1 cellular context compared by ENCODE assay signal in the genomic region with DNA sequence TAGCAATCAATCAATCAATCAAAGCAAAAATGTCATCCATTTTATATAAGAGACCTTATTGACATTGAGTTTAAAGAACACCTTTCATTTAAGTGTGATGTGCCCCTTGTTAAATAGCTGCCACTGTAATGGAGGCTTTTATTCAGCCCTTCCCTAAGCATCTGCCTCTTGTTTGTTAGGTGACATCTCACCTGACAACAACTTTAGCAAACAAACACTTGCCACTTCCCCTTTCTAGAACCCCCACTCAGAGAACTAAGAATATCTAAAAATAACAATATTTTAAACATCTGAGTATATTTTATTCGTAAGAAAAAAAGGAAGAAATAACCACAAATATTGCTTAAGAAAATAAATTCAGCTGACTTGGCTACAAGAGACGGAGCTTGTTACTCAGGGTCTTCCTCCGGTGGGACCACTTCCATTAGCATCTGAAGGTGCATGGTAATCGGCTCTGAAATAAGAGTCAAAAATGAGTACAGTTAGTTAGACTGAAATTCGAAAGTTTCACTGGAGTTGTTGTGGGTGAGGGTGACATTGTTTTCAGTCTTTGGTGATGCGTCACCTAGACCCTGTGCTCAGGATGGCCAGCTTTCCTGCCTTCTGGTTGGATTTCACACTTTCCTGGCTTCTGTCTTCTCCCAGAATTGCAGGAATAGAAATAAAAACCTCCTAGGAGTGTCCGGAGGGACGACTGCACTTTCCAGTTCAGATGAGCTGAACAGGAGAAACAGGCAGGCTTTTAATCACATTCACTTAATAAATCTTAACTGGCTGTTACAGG.
TF ChIP-seq lines count a peak whose summit lies in the region.

No MANE protein-coding gene starts in this region.

TF ChIP-seq in HEK293T, 16 proteins besides CTCF, POLR2A, EP300 and RAD21:
- TF ChIP-seq HDGF (IDR thresholded peaks at IDR 0.05; ENCODE audit: borderline replicate concordance) (no peak), FOXM1 (IDR thresholded peaks at IDR 0.05; ENCODE audit: borderline replicate concordance) (no peak), ARNT (IDR thresholded peaks at IDR 0.05) (no peak), NFRKB (IDR thresholded peaks at IDR 0.05) (no peak), TARDBP (IDR thresholded peaks at IDR 0.05) (no peak), ZNF384 (IDR thresholded peaks at IDR 0.05) (no peak), SUZ12 (IDR thresholded peaks at IDR 0.05) (no peak)
- TF ChIP-seq, protein P1, sequence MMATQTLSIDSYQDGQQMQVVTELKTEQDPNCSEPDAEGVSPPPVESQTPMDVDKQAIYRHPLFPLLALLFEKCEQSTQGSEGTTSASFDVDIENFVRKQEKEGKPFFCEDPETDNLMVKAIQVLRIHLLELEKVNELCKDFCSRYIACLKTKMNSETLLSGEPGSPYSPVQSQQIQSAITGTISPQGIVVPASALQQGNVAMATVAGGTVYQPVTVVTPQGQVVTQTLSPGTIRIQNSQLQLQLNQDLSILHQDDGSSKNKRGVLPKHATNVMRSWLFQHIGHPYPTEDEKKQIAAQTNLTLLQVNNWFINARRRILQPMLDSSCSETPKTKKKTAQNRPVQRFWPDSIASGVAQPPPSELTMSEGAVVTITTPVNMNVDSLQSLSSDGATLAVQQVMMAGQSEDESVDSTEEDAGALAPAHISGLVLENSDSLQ (IDR thresholded peaks at IDR 0.05) = peak; percentile 24; the same call in 1 of the 2 replicates
TF ChIP-seq in HEK293T: peak in this region for 1.
